8 cellular contexts compared by ENCODE assay signal in genomic region chr5:120465281-120465961, GRCh38. TPM values are rescaled to one million over a fixed set of nuclear protein-coding genes. Genes with fewer than 3 reads are reported as not detected.
A peak's percentile ranks its signal among the peaks of the same experiment; 100 is the strongest.
DNase-seq lines count a peak whose midpoint lies in the region; FAIRE-seq and TF ChIP-seq lines count a peak whose summit lies in the region.

No MANE protein-coding gene starts in this region.

- H2BK5ac ChIP-seq in H1 (ENCODE audit: low read depth, low read length) (no peak overlapping the region), mesenchymal stem cell (ENCODE audit: low read depth, low read length, poor library complexity, severe bottlenecking) (no peak overlapping the region)

- no peak overlapping the region for H3K56ac ChIP-seq in H1 (replicated peaks; ENCODE audit: insufficient read length, low read depth, low read length)

- H3K14ac ChIP-seq in H1 (ENCODE audit: insufficient read length) (no peak overlapping the region), mesenchymal stem cell (ENCODE audit: low read length in 2 of 2) (peak overlapping the region in 1 of 2 experiments; percentile 85)

- H3K27ac ChIP-seq in PC-9 (no peak overlapping the region), H1 (ENCODE audit: low read depth, low read length) (no peak overlapping the region), mesenchymal stem cell (ENCODE audit: low read length, poor library complexity, severe bottlenecking) (peak overlapping the region; percentile 22)

- no peaks in the 10 kb centered on the region for H3K9me3 ChIP-seq in PC-9 (ENCODE audit: insufficient read depth, low read depth)
- H3K9me3 ChIP-seq in H1 (ENCODE audit: insufficient read depth in 2 of 2, low read depth in 1 of 2, low read length in 1 of 2) = no peaks in the 10 kb centered on the region
- no peaks in the 10 kb centered on the region for H3K9me3 ChIP-seq in mesenchymal stem cell (ENCODE audit: control insufficient read depth, low read length)

- H3K9ac ChIP-seq in H1 (replicated peaks in 1 of 4; ENCODE audit: extremely low read depth in 1 of 4, low read depth in 3 of 4, low read length in 3 of 4) (peak overlapping the region in 2 of 4 experiments; percentile 14 to 52; a peak in 3 of 7 replicates), mesenchymal stem cell (ENCODE audit: low read length) (peak overlapping the region; percentile 92)

- H3K79me1 ChIP-seq in H1 (ENCODE audit: low read depth, low read length) (no peaks in the 10 kb centered on the region), mesenchymal stem cell (replicated peaks; ENCODE audit: low read length, poor library complexity, severe bottlenecking) (peaks cover 9% of the 10 kb centered on the region)

- BruUV-seq in PC-9 (replicated peaks; lab: Mats Ljungman, UMichigan) = no TSS peak

- peak overlapping the region; percentile 40; the same call in 1 of the 2 replicates for H2BK12ac ChIP-seq in H1 (ENCODE audit: low read depth, low read length)
- H2BK12ac ChIP-seq in mesenchymal stem cell (ENCODE audit: low read length in 2 of 2) = peak overlapping the region in 1 of 2 experiments; percentile 69

- H4K5ac ChIP-seq in H1 (ENCODE audit: insufficient read length, low read depth, low read length) = no peak overlapping the region

- H3K36me3 ChIP-seq in PC-9 (ENCODE audit: low read depth) (no peaks in the 10 kb centered on the region), H1 (ENCODE audit: control insufficient read depth in 2 of 4, insufficient read depth in 4 of 4, low read length in 3 of 4) (no peaks in the 10 kb centered on the region), mesenchymal stem cell (ENCODE audit: control insufficient read depth in 1 of 2, insufficient read depth in 2 of 2, low read depth in 1 of 2, low read length in 2 of 2) (no peaks in the 10 kb centered on the region)

- in situ Hi-C loops in G401 (cut with HindIII; ENCODE audit: low sequenced_read_pairs) = no loop called here

- CTCF ChIA-PET in PC-9 (lab: Charles Lee) = no interaction called here
- CTCF ChIA-PET in H1 (lab: Charles Lee; ENCODE audit: partially characterized antibody) = interaction anchor here (0.6 to 1.2 kb wide), 2 partner anchors 10 to 987 kb away, joined by 3 read pairs; no protein-coding TSS in a partner anchor

- H3K18ac ChIP-seq in H1 (ENCODE audit: extremely low read depth, low read length) = peak overlapping the region; percentile 85; the same call in 1 of the 2 replicates
- H3K18ac ChIP-seq in mesenchymal stem cell (ENCODE audit: low read depth in 1 of 2, low read length in 2 of 2) = peak overlapping the region; percentile 34 to 95

- no peak for FAIRE-seq in H1 (lab: Jason Lieb, UNC)

- intact Hi-C loops in PC-9 (cut with micrococcal nuclease; ENCODE audit: unreplicated experiment) = loop anchor here (2.0 to 5.0 kb wide), 2 partner anchors 217 to 337 kb away; no protein-coding TSS in a partner anchor

- TF ChIP-seq EP300 in H1 (IDR thresholded peaks at IDR 0.05; ENCODE audit: borderline replicate concordance in 1 of 2, low read depth in 2 of 2, low read length in 2 of 2) = no peak

- POLR2A ChIA-PET in PC-9 (lab: Charles Lee; ENCODE audit: unreplicated experiment) (interaction anchor here (0.6 kb wide), 1 partner anchor 395 kb away, joined by 4 read pairs; no protein-coding TSS in a partner anchor), H1 (lab: Charles Lee; ENCODE audit: partially characterized antibody) (interaction anchor here (0.6 to 0.9 kb wide), 2 partner anchors 19 to 400 kb away, joined by 3 read pairs; no protein-coding TSS in a partner anchor)

- H3K4me1 ChIP-seq in PC-9 (replicated peaks; ENCODE audit: insufficient read depth) = no peaks in the 10 kb centered on the region; the same call in 1 of the 2 replicates
- H3K4me1 ChIP-seq in H1 (replicated peaks in 1 of 4; ENCODE audit: control insufficient read depth in 3 of 4, insufficient read depth in 4 of 4, low read length in 3 of 4) = peaks cover 0 to 11% (median 1%) of the 10 kb centered on the region in 4 experiments; a peak in 3 of 7 replicates
- peaks cover 5% of the 10 kb centered on the region for H3K4me1 ChIP-seq in mesenchymal stem cell (ENCODE audit: control insufficient read depth, insufficient read depth, low read depth, low read length)

- H4K91ac ChIP-seq in H1 (replicated peaks; ENCODE audit: insufficient read length, low read length) (no peak overlapping the region), mesenchymal stem cell (ENCODE audit: low read length) (peak overlapping the region; percentile 70)

- 3% methylated on average over 29 of the region's 42 CpGs; no CpG with 5 or more reads in 1 of the 2 experiments for WGBS in H1 (ENCODE audit: extremely low coverage in 1 of 2, insufficient coverage in 1 of 2, insufficient read length in 1 of 2, insufficient replicate concordance in 2 of 2, low coverage in 1 of 2, low lambda C conversion rate in 2 of 2, missing lambda C conversion rate in 1 of 2), 2 experiments
- 0% methylated on average over 33 of the region's 42 CpGs for WGBS in mesenchymal stem cell

- DNase-seq in G401 (ENCODE audit: low spot score) (peak; percentile 87), PC-9 (peak in 1 of 2 experiments; percentile 9), H1 (ENCODE audit: low read depth in 1 of 2, low spot score in 2 of 2) (peak in 1 of 2 experiments; percentile 78), mesenchymal stem cell (peak; percentile 77), ureter (ENCODE audit: low spot score) (peak; percentile 45), NCI-H345 (lab: John Stamatoyannopoulos, UW) (no peak), middle frontal gyrus (ENCODE audit: extremely low spot score, low spot score) (no peak), NCI-H2171 (lab: John Stamatoyannopoulos, UW) (no peak)

- H3K4me2 ChIP-seq in PC-9 (peak overlapping the region; percentile 94), H1 (ENCODE audit: insufficient read depth in 1 of 2, low read depth in 2 of 2, low read length in 2 of 2) (peak overlapping the region; percentile 81 to 93), mesenchymal stem cell (ENCODE audit: low read length, poor library complexity, severe bottlenecking) (peak overlapping the region; percentile 69)

- H3F3A ChIP-seq in PC-9 (ENCODE audit: insufficient read depth, low read depth) = no peaks in the 10 kb centered on the region

- no peak for TF ChIP-seq POLR2A in H1 (IDR thresholded peaks at IDR 0.05; ENCODE audit: control extremely low read depth in 1 of 2, low read depth in 2 of 2, low read length in 2 of 2)

- H2AK5ac ChIP-seq in H1 (ENCODE audit: low read depth, low read length) (no peak overlapping the region), mesenchymal stem cell (ENCODE audit: low read length, severe bottlenecking) (no peak overlapping the region)

- H3K27me3 ChIP-seq in PC-9 (ENCODE audit: insufficient read depth, low read depth) = peaks cover 12% of the 10 kb centered on the region; the same call in 1 of the 2 replicates
- peaks cover 2 to 36% (median 24%) of the 10 kb centered on the region in 4 experiments for H3K27me3 ChIP-seq in H1 (replicated peaks in 1 of 4; ENCODE audit: control insufficient read depth in 3 of 4, extremely low read depth in 1 of 4, insufficient read depth in 3 of 4, low read length in 3 of 4)
- no peaks in the 10 kb centered on the region for H3K27me3 ChIP-seq in mesenchymal stem cell (ENCODE audit: control insufficient read depth in 1 of 2, insufficient read depth in 1 of 2, low read length in 2 of 2)

- H3K23ac ChIP-seq in H1 (ENCODE audit: insufficient read length) (no peak overlapping the region), mesenchymal stem cell (ENCODE audit: low read length in 2 of 2) (peak overlapping the region in 1 of 2 experiments; percentile 47)

- no peak overlapping the region for H4K8ac ChIP-seq in H1 (ENCODE audit: extremely low read depth, insufficient read depth, low read length)
- peak overlapping the region; percentile 45 for H4K8ac ChIP-seq in mesenchymal stem cell (ENCODE audit: low read length)

- H2BK120ac ChIP-seq in H1 (replicated peaks; ENCODE audit: low read depth, low read length) (no peak overlapping the region), mesenchymal stem cell (ENCODE audit: low read depth, low read length) (peak overlapping the region; percentile 27)

- no peaks in the 10 kb centered on the region; the same call in 1 of the 2 replicates for H3K9me2 ChIP-seq in PC-9 (ENCODE audit: insufficient read depth)

- no peaks in the 10 kb centered on the region for H4K20me1 ChIP-seq in PC-9 (ENCODE audit: insufficient read depth)
- H4K20me1 ChIP-seq in H1 (replicated peaks in 1 of 2; ENCODE audit: control insufficient read depth in 1 of 2, insufficient read depth in 2 of 2, low read length in 2 of 2) = no peaks in the 10 kb centered on the region

- TF ChIP-seq CTCF in PC-9 (conservative IDR thresholded peaks at IDR 0.05) (no peak), H1 (IDR thresholded peaks at IDR 0.05; ENCODE audit: control extremely low read depth in 1 of 3, insufficient read depth in 1 of 3, low read depth in 1 of 3, low read length in 3 of 3) (no peak)

- H2AFZ ChIP-seq in PC-9 = peak overlapping the region; percentile 87; the same call in 1 of the 2 replicates
- peak overlapping the region; percentile 96 for H2AFZ ChIP-seq in H1 (ENCODE audit: low read length)
- H2AFZ ChIP-seq in mesenchymal stem cell (ENCODE audit: low read depth, low read length) = peak overlapping the region; percentile 36

- no peaks in the 10 kb centered on the region for H3K79me2 ChIP-seq in PC-9 (ENCODE audit: low read depth)
- H3K79me2 ChIP-seq in H1 (ENCODE audit: control insufficient read depth in 1 of 2, insufficient read depth in 2 of 2, low read length in 2 of 2) = no peaks in the 10 kb centered on the region

- H3K4ac ChIP-seq in H1 (replicated peaks; ENCODE audit: insufficient read length, low read depth, low read length) (no peak overlapping the region), mesenchymal stem cell (ENCODE audit: low read depth in 1 of 2, low read length in 2 of 2) (peak overlapping the region; percentile 58 to 69)

- no peak overlapping the region for H2BK15ac ChIP-seq in H1 (ENCODE audit: low read length)
- peak overlapping the region; percentile 84 for H2BK15ac ChIP-seq in mesenchymal stem cell (ENCODE audit: low read depth, poor library complexity, severe bottlenecking)

- H2BK20ac ChIP-seq in H1 (ENCODE audit: low read length) = no peak overlapping the region

- TF ChIP-seq RAD21 in H1 (IDR thresholded peaks at IDR 0.05 in 1 of 2, conservative IDR thresholded peaks at IDR 0.05 in 1 of 2; ENCODE audit: low read depth in 2 of 2, low read length in 2 of 2) = no peak; a peak in 1 of 4 replicates

- H3K4me3 ChIP-seq in PC-9 = peak overlapping the region; percentile 59
- peak overlapping the region; percentile 48 to 66 (median 58) for H3K4me3 ChIP-seq in H1 (ENCODE audit: extremely low read depth in 1 of 4, insufficient read depth in 2 of 4, low read depth in 3 of 4, low read length in 4 of 4)
- peak overlapping the region; percentile 70 to 97 for H3K4me3 ChIP-seq in mesenchymal stem cell (ENCODE audit: insufficient read depth in 1 of 2, low read depth in 1 of 2, low read length in 2 of 2)

- peaks cover 16% of the 10 kb centered on the region for H3K23me2 ChIP-seq in H1 (ENCODE audit: low read depth, low read length)

RNA-seq across cellular contexts. Expression of gene PRR16, which starts 1.3 kb away (rescaled TPM):
- 0.49 TPM in 1 of 2 replicates, not detected in the other for total RNA-seq in G401 (2014; rRNA removed; shearing (Covaris generic))
- total RNA-seq in PC-9 (2021) = 2.8 and 5.0 TPM in 2 replicates
- 0.73 and 1.0 TPM in 2 replicates for total RNA-seq in H1 (2021; fragmentation: NEBNext Ultra II Directional; extraction: Animal tissue kit (Norgen Biotek cat#: 25700))
- polyA plus RNA-seq in H1 (2011; rRNA removed) = 1.3 and 1.6 TPM in 2 replicates
- polyA plus RNA-seq in H1 (2011; cell fraction: cytosol; rRNA removed) = 1.9 TPM
- polyA plus RNA-seq in H1 (2011; cell fraction: nucleus; rRNA removed) = 1.5 TPM
- 1.0 to 2.0 TPM (median 1.5 TPM) in 4 replicates for polyA plus RNA-seq in H1 (2012, experiment 1 of 2)
- polyA plus RNA-seq in H1 (2012, experiment 2 of 2) = 0.67 TPM
- polyA plus RNA-seq in H1 (2013, experiment 1 of 2) = 0.53 TPM
- 0.59 TPM for polyA plus RNA-seq in H1 (2013, experiment 2 of 2)
- polyA minus RNA-seq in H1 (2011; rRNA and poly(A)+ RNA removed) = 1.1 and 3.0 TPM in 2 replicates
- not detected for polyA minus RNA-seq in H1 (2011; cell fraction: cytosol; rRNA and poly(A)+ RNA removed)
- polyA minus RNA-seq in H1 (2011; cell fraction: nucleus; rRNA and poly(A)+ RNA removed) = 4.4 TPM
- polyA plus RNA-seq in mesenchymal stem cell (2013, experiment 1 of 2) = 128 TPM
- 137 TPM for polyA plus RNA-seq in mesenchymal stem cell (2013, experiment 2 of 2)
- total RNA-seq in ureter = 4.2 TPM

Comparison
In these comparisons a context has a peak if more than half of its experiments do, and no peak if none do; other contexts are left out.
1. DNase-seq: peak in G401 (single experiment), mesenchymal stem cell (single experiment) and ureter (single experiment); none in NCI-H345 (single experiment), middle frontal gyrus (single experiment) and NCI-H2171 (single experiment).
2. H2AFZ ChIP-seq: peak in every context shown above with its lines; median percentile 96 in H1; 87 in PC-9; 36 in mesenchymal stem cell.
3. Peak in every context shown above with its lines, with median percentiles within 50 percentile points of each other: H3K4me2 ChIP-seq and H3K4me3 ChIP-seq.